In the genomic region with DNA sequence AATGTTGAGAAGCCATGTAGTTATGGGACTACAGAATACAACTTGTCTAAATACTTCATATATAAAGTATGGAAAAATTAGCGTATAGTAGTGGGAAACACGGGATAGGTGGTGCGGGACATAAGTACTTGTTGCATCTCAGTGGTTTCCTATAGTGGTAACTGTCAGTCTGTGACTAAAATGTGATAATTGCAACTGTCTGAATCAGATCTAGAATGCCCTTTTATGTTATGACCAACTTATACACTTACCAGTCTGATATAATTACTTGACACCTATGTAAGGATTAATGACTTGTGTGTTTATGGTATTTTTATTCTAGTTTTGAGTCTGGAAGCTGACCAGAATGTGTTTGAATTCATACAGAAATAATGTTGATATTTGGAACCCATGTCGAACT, we compare ENCODE assay signal across 7 cellular contexts. TPM values are rescaled to one million over a fixed set of nuclear protein-coding genes. Genes with fewer than 3 reads are reported as not detected.
"Had no signal": no experiment of that assay in that cellular context is flagged by ENCODE, and none has a peak within 500 bp of the region (broad histone marks: within the 10 kb centered on the region; RNA-seq: fewer than 3 reads in every experiment).

No MANE protein-coding gene starts in this region.

RNA-seq across cellular contexts. Expression of gene CD8B, which starts 9.3 kb away (rescaled TPM):
- total RNA-seq: dermis microvascular lymphatic vessel endothelial cell, endodermal cell, esophagus mucosa, glomerular endothelial cell, lung microvascular endothelial cell, mesothelial cell of epicardium, myocyte had no signal
